Comparison of ENCODE assay signal across 10 cellular contexts in the genomic region with DNA sequence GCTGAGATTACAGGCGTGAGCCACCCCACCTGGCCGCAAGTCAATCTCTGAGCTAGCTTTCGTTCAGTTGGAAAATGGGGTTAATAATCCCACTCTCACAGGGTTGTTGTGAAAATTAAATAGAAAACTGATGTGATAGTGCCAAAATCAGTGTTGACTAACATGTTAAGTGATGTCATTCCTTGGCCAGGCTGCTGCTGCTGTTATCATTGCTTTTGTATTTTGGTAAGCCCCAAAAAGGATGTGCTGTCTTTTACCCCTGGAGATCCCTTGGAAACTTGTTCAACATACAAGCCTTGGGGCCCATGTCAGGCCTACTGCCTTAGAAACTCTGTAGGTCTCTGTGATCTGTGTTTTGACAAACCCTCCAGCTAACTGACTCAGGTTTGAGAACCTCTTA.
A peak's percentile ranks its signal among the peaks of the same experiment; 100 is the strongest.
DNase-seq lines count a peak whose midpoint lies in the region; ATAC-seq and TF ChIP-seq lines count a peak whose summit lies in the region.
"Had no signal": no experiment of that assay in that cellular context is flagged by ENCODE, and none has a peak within 500 bp of the region (broad histone marks: within the 10 kb centered on the region; RNA-seq: fewer than 3 reads in every experiment).

No MANE protein-coding gene starts in this region.

- TF ChIP-seq CTCF in tibial nerve (IDR thresholded peaks at IDR 0.05) = no peak

- no peaks in the 10 kb centered on the region for H3K36me3 ChIP-seq in mesenchymal stem cell (ENCODE audit: control insufficient read depth in 1 of 2, insufficient read depth in 2 of 2, low read depth in 1 of 2, low read length in 2 of 2)
- no peaks in the 10 kb centered on the region for H3K36me3 ChIP-seq in tibial nerve

- no peak overlapping the region for H2BK15ac ChIP-seq in mesenchymal stem cell (ENCODE audit: low read depth, poor library complexity, severe bottlenecking)

- WGBS in mesenchymal stem cell = 98% methylated on average over 3 of the region's 3 CpGs
- WGBS in tibial nerve, 2 donors = 83 to 86% methylated on average over 3 of the region's 3 CpGs

- H3K4me3 Mint-ChIP-seq in activated T-cell treated with anti-CD3 and anti-CD28 coated beads, Interleukin-2, amount 50 U/mL, for 72 hours = no peak overlapping the region
- no peak overlapping the region for H3K4me3 Mint-ChIP-seq in effector memory CD8-positive, alpha-beta T cell

- H3K4me1 ChIP-seq in mesenchymal stem cell (ENCODE audit: control insufficient read depth, insufficient read depth, low read depth, low read length) (peaks cover 28% of the 10 kb centered on the region), tibial nerve (peaks cover 9 to 99% (median 69%) of the 10 kb centered on the region in 4 donors)

- H3K9me3 ChIP-seq in mesenchymal stem cell (ENCODE audit: control insufficient read depth, low read length) = no peaks in the 10 kb centered on the region
- H3K9me3 ChIP-seq in tibial nerve = no peaks in the 10 kb centered on the region

- no peak overlapping the region for H3K18ac ChIP-seq in mesenchymal stem cell (ENCODE audit: low read depth in 1 of 2, low read length in 2 of 2)

- peak in 1 of 2 donors; percentile 34 for ATAC-seq in activated T-cell treated with anti-CD3 and anti-CD28 coated beads, Interleukin-2, amount 50 U/mL, for 72 hours (replicated peaks in 1 of 2)
- no peak for ATAC-seq in effector memory CD8-positive, alpha-beta T cell (replicated peaks)
- ATAC-seq in GM19395 (IDR thresholded peaks at IDR 0.05; ENCODE audit: unreplicated experiment) = no peak
- ATAC-seq: foreskin keratinocyte had no signal

- no peak overlapping the region for H3K4me2 ChIP-seq in mesenchymal stem cell (ENCODE audit: low read length, poor library complexity, severe bottlenecking)

- H2AFZ ChIP-seq in mesenchymal stem cell (ENCODE audit: low read depth, low read length) = no peak overlapping the region

- H3K23ac ChIP-seq in mesenchymal stem cell (ENCODE audit: low read length in 2 of 2) = no peak overlapping the region

- no peak for TF ChIP-seq EP300 in tibial nerve (IDR thresholded peaks at IDR 0.05)

- no peak overlapping the region for H2AK5ac ChIP-seq in mesenchymal stem cell (ENCODE audit: low read length, severe bottlenecking)

- H3K9ac ChIP-seq in mesenchymal stem cell (ENCODE audit: low read length) = peak overlapping the region; percentile 64

- peaks cover 13% of the 10 kb centered on the region for H3K79me1 ChIP-seq in mesenchymal stem cell (replicated peaks; ENCODE audit: low read length, poor library complexity, severe bottlenecking)

- H3K27ac Mint-ChIP-seq in activated T-cell treated with anti-CD3 and anti-CD28 coated beads, Interleukin-2, amount 50 U/mL, for 72 hours = peak overlapping the region; percentile 38
- peak overlapping the region; percentile 64 to 69 for H3K27ac Mint-ChIP-seq in effector memory CD8-positive, alpha-beta T cell

- no peaks in the 10 kb centered on the region for H3K27me3 Mint-ChIP-seq in activated T-cell treated with anti-CD3 and anti-CD28 coated beads, Interleukin-2, amount 50 U/mL, for 72 hours (ENCODE audit: low read depth)
- no peaks in the 10 kb centered on the region for H3K27me3 Mint-ChIP-seq in effector memory CD8-positive, alpha-beta T cell

- H3K36me3 Mint-ChIP-seq in activated T-cell treated with anti-CD3 and anti-CD28 coated beads, Interleukin-2, amount 50 U/mL, for 72 hours (ENCODE audit: insufficient read depth in 2 of 2) = peaks cover 0 to 2% of the 10 kb centered on the region in 2 donors
- peaks cover 4% of the 10 kb centered on the region for H3K36me3 Mint-ChIP-seq in effector memory CD8-positive, alpha-beta T cell (ENCODE audit: insufficient read depth)

- no peak overlapping the region for H4K91ac ChIP-seq in mesenchymal stem cell (ENCODE audit: low read length)

- no peak overlapping the region for H2BK5ac ChIP-seq in mesenchymal stem cell (ENCODE audit: low read depth, low read length, poor library complexity, severe bottlenecking)

- no peak overlapping the region for H3K4ac ChIP-seq in mesenchymal stem cell (ENCODE audit: low read depth in 1 of 2, low read length in 2 of 2)

- H2BK120ac ChIP-seq in mesenchymal stem cell (ENCODE audit: low read depth, low read length) = no peak overlapping the region

- no peak overlapping the region for H2BK12ac ChIP-seq in mesenchymal stem cell (ENCODE audit: low read length in 2 of 2)

- H3K4me3 ChIP-seq in mesenchymal stem cell (ENCODE audit: insufficient read depth in 1 of 2, low read depth in 1 of 2, low read length in 2 of 2) = no peak overlapping the region
- H3K4me3 ChIP-seq in tibial nerve = no peak overlapping the region

- H3K4me1 Mint-ChIP-seq in activated T-cell treated with anti-CD3 and anti-CD28 coated beads, Interleukin-2, amount 50 U/mL, for 72 hours (ENCODE audit: low read depth) = peaks cover 32% of the 10 kb centered on the region
- H3K4me1 Mint-ChIP-seq in effector memory CD8-positive, alpha-beta T cell (ENCODE audit: low read depth in 2 of 2) = peaks cover 34 to 48% of the 10 kb centered on the region in 2 donors

- DNase-seq in activated T-cell treated with anti-CD3 and anti-CD28 coated beads, Interleukin-2, amount 50 U/mL, for 72 hours = no peak
- DNase-seq in activated T-cell treated with anti-CD3 and anti-CD28 coated beads, Interleukin-2, amount 50 U/mL, for 1 hour = no peak
- DNase-seq in effector memory CD8-positive, alpha-beta T cell = no peak
- no peak for DNase-seq in mesenchymal stem cell
- peak in 1 of 2 donors; percentile 67 for DNase-seq in tibial nerve (ENCODE audit: low spot score in 2 of 2)
- DNase-seq in NCI-H446 treated with DMSO at 0.1 percent for 48 hours (lab: John Stamatoyannopoulos, UW) = no peak
- no peak for DNase-seq in NCI-H2081 treated with DMSO at 0.1 percent for 48 hours (lab: John Stamatoyannopoulos, UW)
- DNase-seq: amygdala, foreskin keratinocyte had no signal

- no peak overlapping the region for H3K14ac ChIP-seq in mesenchymal stem cell (ENCODE audit: low read length in 2 of 2)

- H3K27me3 ChIP-seq in mesenchymal stem cell (ENCODE audit: control insufficient read depth in 1 of 2, insufficient read depth in 1 of 2, low read length in 2 of 2) (no peaks in the 10 kb centered on the region), tibial nerve (no peaks in the 10 kb centered on the region)
- H3K27me3 ChIP-seq: foreskin keratinocyte had no signal

- H4K8ac ChIP-seq in mesenchymal stem cell (ENCODE audit: low read length) = no peak overlapping the region

- H3K9me3 Mint-ChIP-seq in activated T-cell treated with anti-CD3 and anti-CD28 coated beads, Interleukin-2, amount 50 U/mL, for 72 hours = no peaks in the 10 kb centered on the region
- H3K9me3 Mint-ChIP-seq in effector memory CD8-positive, alpha-beta T cell = no peaks in the 10 kb centered on the region

- TF ChIP-seq POLR2A in tibial nerve (IDR thresholded peaks at IDR 0.05) = no peak

- H3K27ac ChIP-seq in mesenchymal stem cell (ENCODE audit: low read length, poor library complexity, severe bottlenecking) (no peak overlapping the region), tibial nerve (peak overlapping the region; percentile 17 to 86 (median 58))
- H3K27ac ChIP-seq: foreskin keratinocyte had no signal
